Comparison of ENCODE assay signal across 19 cellular contexts in genomic region chr7:131624536-131624935, GRCh38.
"Had no signal": no experiment of that assay in that cellular context is flagged by ENCODE, and none has a peak within 500 bp of the region (broad histone marks: within the 10 kb centered on the region; RNA-seq: fewer than 3 reads in every experiment).

No MANE protein-coding gene starts in this region.

- H3K9me3 ChIP-seq: body of pancreas, neutrophil had no signal

- H3K27ac Mint-ChIP-seq: activated B cell treated with CpG ODN at 0.5 μM for 24 hours; activated CD4-positive, alpha-beta memory T cell treated with anti-CD3 and anti-CD28 coated beads, Interleukin-2, amount 10 ng/mL, durations not matched to agents 7 days and 5 days; activated CD8-positive, alpha-beta memory T cell treated with anti-CD3 and anti-CD28 coated beads, Interleukin-2, amount 10 ng/mL, durations not matched to agents 7 days and 5 days; activated naive CD8-positive, alpha-beta T cell treated with anti-CD3 and anti-CD28 coated beads, Interleukin-2, amount 10 ng/mL, durations not matched to agents 7 days and 5 days; naive thymus-derived CD8-positive, alpha-beta T cell; stimulated activated effector memory CD8-positive, alpha-beta T cell treated with anti-CD3 and anti-CD28 coated beads, Interleukin-12 subunit alpha, Interleukin-12 subunit beta, amount 100 ng/mL, for 72 hours; T-helper 2 cell treated with Interferon-gamma antibody and Interleukin-4, amounts not matched to agents 5 μg/mL and 100 μg/mL, for 36 hours had no signal

- H3K4me1 Mint-ChIP-seq: activated B cell treated with CpG ODN at 0.5 μM for 24 hours; activated CD4-positive, alpha-beta memory T cell treated with anti-CD3 and anti-CD28 coated beads, Interleukin-2, amount 10 ng/mL, durations not matched to agents 7 days and 5 days; activated CD8-positive, alpha-beta memory T cell treated with anti-CD3 and anti-CD28 coated beads, Interleukin-2, amount 10 ng/mL, durations not matched to agents 7 days and 5 days; activated naive CD8-positive, alpha-beta T cell treated with anti-CD3 and anti-CD28 coated beads, Interleukin-2, amount 10 ng/mL, durations not matched to agents 7 days and 5 days; naive thymus-derived CD8-positive, alpha-beta T cell; stimulated activated effector memory CD8-positive, alpha-beta T cell treated with anti-CD3 and anti-CD28 coated beads, Interleukin-12 subunit alpha, Interleukin-12 subunit beta, amount 100 ng/mL, for 72 hours had no signal

- H3K4me3 ChIP-seq: body of pancreas, smooth muscle cell had no signal

- FAIRE-seq: frontal cortex, urothelium cell line had no signal

- ATAC-seq: activated CD8-positive, alpha-beta memory T cell treated with anti-CD3 and anti-CD28 coated beads, Interleukin-2, amount 10 ng/mL, durations not matched to agents 7 days and 5 days; body of pancreas; naive thymus-derived CD8-positive, alpha-beta T cell; sciatic nerve; stimulated activated effector memory CD8-positive, alpha-beta T cell treated with anti-CD3 and anti-CD28 coated beads, Interleukin-12 subunit alpha, Interleukin-12 subunit beta, amount 100 ng/mL, for 72 hours had no signal

- H3K27ac ChIP-seq: body of pancreas, neutrophil had no signal

- H3K4me1 ChIP-seq: body of pancreas, parathyroid adenoma had no signal

- H3K9ac ChIP-seq: parathyroid adenoma had no signal

- H2AFZ ChIP-seq: parathyroid adenoma had no signal

- H3K79me2 ChIP-seq: parathyroid adenoma had no signal

- H3K27me3 ChIP-seq: body of pancreas had no signal

- H3K4me3 Mint-ChIP-seq: activated B cell treated with CpG ODN at 0.5 μM for 24 hours; activated CD4-positive, alpha-beta memory T cell treated with anti-CD3 and anti-CD28 coated beads, Interleukin-2, amount 10 ng/mL, durations not matched to agents 7 days and 5 days; activated CD8-positive, alpha-beta memory T cell treated with anti-CD3 and anti-CD28 coated beads, Interleukin-2, amount 10 ng/mL, durations not matched to agents 7 days and 5 days; activated naive CD8-positive, alpha-beta T cell treated with anti-CD3 and anti-CD28 coated beads, Interleukin-2, amount 10 ng/mL, durations not matched to agents 7 days and 5 days; naive thymus-derived CD8-positive, alpha-beta T cell; stimulated activated effector memory CD8-positive, alpha-beta T cell treated with anti-CD3 and anti-CD28 coated beads, Interleukin-12 subunit alpha, Interleukin-12 subunit beta, amount 100 ng/mL, for 72 hours; T-helper 2 cell treated with Interferon-gamma antibody and Interleukin-4, amounts not matched to agents 5 μg/mL and 100 μg/mL, for 36 hours had no signal

- H3K4me2 ChIP-seq: smooth muscle cell had no signal

- H3K36me3 ChIP-seq: neutrophil had no signal

- H3K9me3 Mint-ChIP-seq: activated B cell treated with CpG ODN at 0.5 μM for 24 hours; activated CD4-positive, alpha-beta memory T cell treated with anti-CD3 and anti-CD28 coated beads, Interleukin-2, amount 10 ng/mL, durations not matched to agents 7 days and 5 days; activated naive CD8-positive, alpha-beta T cell treated with anti-CD3 and anti-CD28 coated beads, Interleukin-2, amount 10 ng/mL, durations not matched to agents 7 days and 5 days; naive thymus-derived CD8-positive, alpha-beta T cell; stimulated activated effector memory CD8-positive, alpha-beta T cell treated with anti-CD3 and anti-CD28 coated beads, Interleukin-12 subunit alpha, Interleukin-12 subunit beta, amount 100 ng/mL, for 72 hours; T-helper 2 cell treated with Interferon-gamma antibody and Interleukin-4, amounts not matched to agents 5 μg/mL and 100 μg/mL, for 36 hours had no signal

- H3K36me3 Mint-ChIP-seq: activated CD8-positive, alpha-beta memory T cell treated with anti-CD3 and anti-CD28 coated beads, Interleukin-2, amount 10 ng/mL, durations not matched to agents 7 days and 5 days; activated naive CD8-positive, alpha-beta T cell treated with anti-CD3 and anti-CD28 coated beads, Interleukin-2, amount 10 ng/mL, durations not matched to agents 7 days and 5 days; naive thymus-derived CD8-positive, alpha-beta T cell; stimulated activated effector memory CD8-positive, alpha-beta T cell treated with anti-CD3 and anti-CD28 coated beads, Interleukin-12 subunit alpha, Interleukin-12 subunit beta, amount 100 ng/mL, for 72 hours had no signal

- H3K27me3 Mint-ChIP-seq: activated CD4-positive, alpha-beta memory T cell treated with anti-CD3 and anti-CD28 coated beads, Interleukin-2, amount 10 ng/mL, durations not matched to agents 7 days and 5 days had no signal

- DNase-seq: activated B cell treated with CpG ODN at 0.5 μM for 24 hours; activated CD4-positive, alpha-beta memory T cell treated with anti-CD3 and anti-CD28 coated beads, Interleukin-2, amount 10 ng/mL, durations not matched to agents 7 days and 5 days; activated CD4-positive, alpha-beta T cell treated with anti-CD3 and anti-CD28 coated beads for 4 hours; activated CD8-positive, alpha-beta memory T cell treated with anti-CD3 and anti-CD28 coated beads, Interleukin-2, amount 10 ng/mL, durations not matched to agents 7 days and 5 days; activated naive CD4-positive, alpha-beta T cell; activated naive CD8-positive, alpha-beta T cell treated with anti-CD3 and anti-CD28 coated beads, Interleukin-2, amount 10 ng/mL, durations not matched to agents 7 days and 5 days; amygdala; body of pancreas; caudate nucleus; naive thymus-derived CD8-positive, alpha-beta T cell; stimulated activated CD4-positive, alpha-beta T cell treated with anti-CD3 and anti-CD28 coated beads, Interleukin-4, amount 100 ng/mL, for 24 hours had no signal
